In the genomic region with DNA sequence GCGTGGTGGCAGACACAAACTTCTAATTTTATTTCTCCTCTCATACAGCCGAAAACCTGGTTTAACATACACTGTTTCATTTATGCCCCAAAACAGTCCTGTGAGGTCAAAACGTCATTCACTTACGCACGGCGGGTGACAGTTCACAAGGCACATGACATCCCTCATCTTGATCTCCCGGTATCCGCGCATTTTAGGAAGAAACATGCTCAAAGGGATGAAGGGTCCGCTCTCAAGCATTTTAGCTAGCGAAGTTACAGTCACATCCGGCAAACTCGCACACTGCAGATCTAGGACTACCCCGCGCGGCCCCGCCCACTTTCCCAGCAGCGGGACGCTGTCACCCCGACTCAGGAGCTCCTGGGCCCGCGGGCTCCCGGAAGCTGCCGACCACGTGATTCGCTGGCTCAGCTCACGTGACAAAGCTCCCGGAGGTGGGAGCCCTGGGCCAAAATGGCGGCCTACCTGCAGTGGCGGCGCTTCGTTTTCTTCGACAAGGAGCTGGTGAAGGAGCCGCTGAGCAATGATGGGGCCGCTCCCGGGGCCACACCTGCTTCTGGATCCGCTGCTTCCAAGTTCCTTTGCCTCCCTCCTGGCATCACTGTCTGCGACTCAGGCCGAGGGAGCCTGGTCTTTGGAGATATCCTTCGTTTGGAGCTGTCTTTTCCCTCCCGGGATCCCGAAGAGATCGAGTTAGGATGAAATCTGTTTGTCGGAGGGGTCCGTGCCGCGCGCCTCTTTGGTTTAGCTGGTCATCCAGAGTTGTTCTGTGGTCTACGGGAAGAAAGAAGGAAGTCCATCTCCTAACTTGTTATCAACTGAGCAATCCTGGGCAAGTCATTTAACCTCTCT, we compare ENCODE assay signal across 8 cellular contexts. TPM values are rescaled to one million over a fixed set of nuclear protein-coding genes. Genes with fewer than 3 reads are reported as not detected.
A peak's percentile ranks its signal among the peaks of the same experiment; 100 is the strongest.
DNase-seq lines count a peak whose midpoint lies in the region; ATAC-seq and TF ChIP-seq lines count a peak whose summit lies in the region.

TSS of gene VPS11 (plus strand) at position 448 of the 852 bp plus-strand sequence. CDS start at position 454, 6 bp downstream.

- no peaks in the 10 kb centered on the region for H3K9me3 Mint-ChIP-seq in T-cell
- H3K9me3 Mint-ChIP-seq in type B pancreatic cell: no peaks in the 10 kb centered on the region

- H3K27ac Mint-ChIP-seq in T-cell (peak within 1 kb of the TSS; percentile 96 to 99), type B pancreatic cell (peak within 1 kb of the TSS; percentile 92)

- H3K27me3 Mint-ChIP-seq in T-cell: no peaks in the 10 kb centered on the region
- H3K27me3 Mint-ChIP-seq in type B pancreatic cell: no peaks in the 10 kb centered on the region

- no peak for TF ChIP-seq CTCF in GM12875 (IDR thresholded peaks at IDR 0.05; ENCODE audit: borderline replicate concordance, insufficient read depth, low read depth, low read length)
- no peak for TF ChIP-seq CTCF in type B pancreatic cell (conservative IDR thresholded peaks at IDR 0.05)

- intact Hi-C loops in cardiac septum (cut with DNase I): no loop called here

- peaks cover 23% of the 10 kb centered on the region for H3K36me3 Mint-ChIP-seq in T-cell
- peaks cover 8% of the 10 kb centered on the region for H3K36me3 Mint-ChIP-seq in type B pancreatic cell

- H3K4me3 Mint-ChIP-seq in T-cell (peak within 1 kb of the TSS; percentile 94 to 97 (median 96)), type B pancreatic cell (peak within 1 kb of the TSS; percentile 97)

- ATAC-seq in HG02763 (IDR thresholded peaks at IDR 0.05; ENCODE audit: unreplicated experiment) (peak; percentile 94), T-cell (replicated peaks in 1 of 4) (peak; percentile 92 to 99 (median 98))

- 0% methylated on average over 49 of the region's 49 CpGs for WGBS in adipose tissue, 3 donors

- H3K4me1 Mint-ChIP-seq in T-cell (peaks cover 44 to 55% (median 48%) of the 10 kb centered on the region in 3 donors), type B pancreatic cell (ENCODE audit: unreplicated experiment) (peaks cover 9% of the 10 kb centered on the region)

- POLR2A ChIA-PET in T-cell (lab: Charles Lee): interaction anchor here (0.5 to 2.5 kb wide), 18 partner anchors 10 to 657 kb away, joined by 3 to 17 read pairs (median 8); partner anchors contain the start of genes C2CD2L (in 1 of the 2), DPAGT1 (in 1 of the 2), HINFP (in 1 of the 2) and HMBS (in 1 of the 2)

- peak within 1 kb of the TSS; percentile 76 for H3K4me3 ChIP-seq in GM12875 (ENCODE audit: low read depth, low read length)

- peak; percentile 57 for DNase-seq in NCI-H1417 treated with DMSO at 0.1 percent for 48 hours (lab: John Stamatoyannopoulos, UW)
- peak; percentile 89 to 100 (median 98) for DNase-seq in T-cell
- peak; percentile 99 for DNase-seq in cardiac septum (ENCODE audit: low spot score)
- peak; percentile 94 for DNase-seq in pons (ENCODE audit: low spot score)
- peak; percentile 97 for DNase-seq in type B pancreatic cell (ENCODE audit: extremely low spot score, unreplicated experiment)

- peak within 1 kb of the TSS; percentile 86 for H3K27ac ChIP-seq in adipose tissue (ENCODE audit: low read depth, low read length)

- CTCF ChIA-PET in T-cell (lab: Charles Lee): interaction anchor here (0.7 to 3.0 kb wide), 18 partner anchors 11 to 254 kb away, joined by 3 to 37 read pairs (median 5); partner anchors contain the start of genes DPAGT1 (in 2 of the 2), C2CD2L (in 1 of the 2), CBL (in 1 of the 2) and CENATAC (in 1 of the 2)

RNA-seq across cellular contexts. Expression of gene VPS11, which starts in this region (rescaled TPM):
- total RNA-seq in T-cell: 10 to 100 TPM; 59.5 to 69.8 (median 62.6) TPM
- 10 to 100 TPM; 20.5 to 35.2 (median 30.7) TPM for polyA plus RNA-seq in adipose tissue
- total RNA-seq in cardiac septum: 18.5 TPM
- 34.8 and 35.8 TPM in 2 replicates for total RNA-seq in type B pancreatic cell (ENCODE audit: low replicate concordance)

Comparison
In these comparisons a context has a peak if more than half of its experiments do, and no peak if none do; other contexts are left out.
1. Peak in every context shown above with its lines: DNase-seq, ATAC-seq, H3K4me3 ChIP-seq and H3K27ac ChIP-seq.